18 cellular contexts compared by ENCODE assay signal in genomic region chr12:6643569-6644256, GRCh38. TPM values are rescaled to one million over a fixed set of nuclear protein-coding genes. Genes with fewer than 3 reads are reported as not detected.
DNase-seq lines count a peak whose midpoint lies in the region; ATAC-seq, FAIRE-seq and TF ChIP-seq lines count a peak whose summit lies in the region.
"Had no signal": no experiment of that assay in that cellular context is flagged by ENCODE, and none has a peak within 500 bp of the region (broad histone marks: within the 10 kb centered on the region; RNA-seq: fewer than 3 reads in every experiment).

No MANE protein-coding gene starts in this region.

- peak overlapping the region; percentile 77 for H3K4me3 ChIP-seq in DOHH2 (ENCODE audit: low read length)
- no peak overlapping the region for H3K4me3 ChIP-seq in endothelial cell of umbilical vein (replicated peaks in 1 of 3; ENCODE audit: insufficient read depth in 1 of 3, low read depth in 1 of 3, low read length in 3 of 3)
- H3K4me3 ChIP-seq: tibial artery had no signal

- peaks cover 65% of the 10 kb centered on the region for H3K4me1 ChIP-seq in DOHH2 (ENCODE audit: control insufficient read depth, low read length)
- peaks cover 9% of the 10 kb centered on the region for H3K4me1 ChIP-seq in endothelial cell of umbilical vein (ENCODE audit: control insufficient read depth, extremely low read depth, insufficient read depth, low read length)

- intact Hi-C loops in endothelial cell of umbilical vein (cut with micrococcal nuclease) = no loop called here

- dilution Hi-C loops in endothelial cell of umbilical vein (cut with MboI; ENCODE audit: extremely low pct_ligation_motif_present, low sequenced_read_pairs) = no loop called here

- no peaks in the 10 kb centered on the region for H3K9me1 ChIP-seq in endothelial cell of umbilical vein (replicated peaks; ENCODE audit: control insufficient read depth, extremely low read depth, insufficient read depth, low read length)

- CTCF ChIA-PET in endothelial cell of umbilical vein (lab: Charles Lee) = interaction anchor here (0.8 to 2.2 kb wide), 4 partner anchors 12 to 24 kb away, joined by 3 to 29 read pairs (median 4); no protein-coding TSS in a partner anchor

- H2AFZ ChIP-seq in endothelial cell of umbilical vein (ENCODE audit: low read depth, low read length) = peak overlapping the region; percentile 73

- H3K9ac ChIP-seq in endothelial cell of umbilical vein (replicated peaks; ENCODE audit: extremely low read depth, insufficient read depth, low read length) = no peak overlapping the region

- TF ChIP-seq POLR2A in endothelial cell of umbilical vein (IDR thresholded peaks at IDR 0.05; ENCODE audit: low read depth, low read length) = no peak

- H3K4me2 ChIP-seq in DOHH2 (ENCODE audit: low read length) (peak overlapping the region; percentile 94), endothelial cell of umbilical vein (ENCODE audit: insufficient read depth, low read length) (no peak overlapping the region)

- H4K20me1 ChIP-seq in DOHH2 (ENCODE audit: control insufficient read depth, insufficient read depth, low read depth, low read length) (no peaks in the 10 kb centered on the region), endothelial cell of umbilical vein (replicated peaks; ENCODE audit: control insufficient read depth, extremely low read depth, insufficient read depth, low read length) (no peaks in the 10 kb centered on the region)

- no peak for TF ChIP-seq CTCF in DOHH2 (IDR thresholded peaks at IDR 0.05; ENCODE audit: low read depth, low read length, poor library complexity, severe bottlenecking)
- TF ChIP-seq CTCF in endothelial cell of umbilical vein (IDR thresholded peaks at IDR 0.05; ENCODE audit: extremely low read depth in 1 of 2, insufficient read depth in 1 of 2, low read depth in 1 of 2, low read length in 2 of 2) = no peak
- TF ChIP-seq CTCF in neural crest cell (conservative IDR thresholded peaks at IDR 0.05) = no peak

- H3K36me3 ChIP-seq in DOHH2 (ENCODE audit: control insufficient read depth, low read length) (peaks cover 25% of the 10 kb centered on the region), endothelial cell of umbilical vein (ENCODE audit: control insufficient read depth in 2 of 2, extremely low read depth in 1 of 2, insufficient read depth in 2 of 2, low read length in 2 of 2) (peaks cover 0 to 2% of the 10 kb centered on the region in 2 experiments)

- FAIRE-seq in endothelial cell of umbilical vein (lab: Jason Lieb, UNC) = no peak
- FAIRE-seq: TTC549 had no signal

- peak overlapping the region; percentile 52 for H3K4me3 Mint-ChIP-seq in neural crest cell
- no peak overlapping the region for H3K4me3 Mint-ChIP-seq in stimulated activated effector memory CD8-positive, alpha-beta T cell treated with anti-CD3 and anti-CD28 coated beads, Interleukin-12 subunit alpha, Interleukin-12 subunit beta, amount 100 ng/mL, for 72 hours
- H3K4me3 Mint-ChIP-seq: endodermal cell had no signal

- DNase-seq in NOMO-1 (lab: John Stamatoyannopoulos, UW; ENCODE audit: unreplicated experiment in 2 of 2) (peak; percentile 82 to 92), endothelial cell of umbilical vein (ENCODE audit: low read depth, low spot score) (no peak), neural crest cell (ENCODE audit: low read depth, low spot score) (no peak), islet precursor cell (no peak), cerebellar nuclear complex (lab: John Stamatoyannopoulos, UW) (no peak)
- DNase-seq in activated effector memory CD4-positive, alpha-beta T cell treated with Interleukin-2 at 50 U/mL for 16 hours = no peak
- no peak for DNase-seq in stimulated activated effector memory CD8-positive, alpha-beta T cell treated with anti-CD3 and anti-CD28 coated beads, Interleukin-12 subunit alpha, Interleukin-12 subunit beta, amount 100 ng/mL, for 72 hours (ENCODE audit: low spot score in 2 of 2)
- DNase-seq: activated naive CD4-positive, alpha-beta T cell; foreskin melanocyte; NCI-H1105; NCI-H446 treated with DMSO at 0.1 percent for 48 hours had no signal

- H3F3A ChIP-seq in DOHH2 (ENCODE audit: control insufficient read depth, insufficient read depth) = peaks cover 21% of the 10 kb centered on the region

- POLR2A ChIA-PET in endothelial cell of umbilical vein (lab: Charles Lee) = interaction anchor here (0.6 kb wide), 1 partner anchor 47 kb away, joined by 3 read pairs; no protein-coding TSS in a partner anchor

- H3K4me1 Mint-ChIP-seq in neural crest cell = peaks cover 16% of the 10 kb centered on the region
- H3K4me1 Mint-ChIP-seq in stimulated activated effector memory CD8-positive, alpha-beta T cell treated with anti-CD3 and anti-CD28 coated beads, Interleukin-12 subunit alpha, Interleukin-12 subunit beta, amount 100 ng/mL, for 72 hours = peaks cover 22% of the 10 kb centered on the region

- H3K36me3 Mint-ChIP-seq in neural crest cell (ENCODE audit: low read depth) = peaks cover 8% of the 10 kb centered on the region
- H3K36me3 Mint-ChIP-seq in stimulated activated effector memory CD8-positive, alpha-beta T cell treated with anti-CD3 and anti-CD28 coated beads, Interleukin-12 subunit alpha, Interleukin-12 subunit beta, amount 100 ng/mL, for 72 hours = peaks cover 26% of the 10 kb centered on the region

- H3K9me3 ChIP-seq in DOHH2 (ENCODE audit: control insufficient read depth, insufficient read depth, low read length) (no peaks in the 10 kb centered on the region), endothelial cell of umbilical vein (replicated peaks; ENCODE audit: control insufficient read depth, insufficient read depth, low read length) (no peaks in the 10 kb centered on the region)
- H3K9me3 ChIP-seq: tibial artery had no signal

- BruUV-seq in endothelial cell of umbilical vein (replicated peaks; lab: Mats Ljungman, UMichigan) = no TSS peak

- no peaks in the 10 kb centered on the region for H3K9me2 ChIP-seq in DOHH2 (replicated peaks; ENCODE audit: control insufficient read depth, low read length)

- H3K27ac ChIP-seq in DOHH2 (ENCODE audit: low read depth, low read length) = peak overlapping the region; percentile 97
- no peak overlapping the region for H3K27ac ChIP-seq in endothelial cell of umbilical vein (ENCODE audit: insufficient read depth, low read depth, low read length)
- H3K27ac ChIP-seq: tibial artery had no signal

- peak overlapping the region; percentile 22 for H3K27ac Mint-ChIP-seq in neural crest cell (ENCODE audit: unreplicated experiment)
- no peak overlapping the region for H3K27ac Mint-ChIP-seq in stimulated activated effector memory CD8-positive, alpha-beta T cell treated with anti-CD3 and anti-CD28 coated beads, Interleukin-12 subunit alpha, Interleukin-12 subunit beta, amount 100 ng/mL, for 72 hours
- H3K27ac Mint-ChIP-seq: endodermal cell, progenitor cell of endocrine pancreas had no signal

- ATAC-seq in stimulated activated effector memory CD8-positive, alpha-beta T cell treated with anti-CD3 and anti-CD28 coated beads, Interleukin-12 subunit alpha, Interleukin-12 subunit beta, amount 100 ng/mL, for 72 hours = no peak

- H3K9me3 Mint-ChIP-seq in neural crest cell = no peaks in the 10 kb centered on the region
- H3K9me3 Mint-ChIP-seq in stimulated activated effector memory CD8-positive, alpha-beta T cell treated with anti-CD3 and anti-CD28 coated beads, Interleukin-12 subunit alpha, Interleukin-12 subunit beta, amount 100 ng/mL, for 72 hours = peaks cover 7% of the 10 kb centered on the region
- H3K9me3 Mint-ChIP-seq: endodermal cell had no signal

- H3K79me2 ChIP-seq in DOHH2 (ENCODE audit: control insufficient read depth, low read length) (peaks cover 12% of the 10 kb centered on the region), endothelial cell of umbilical vein (ENCODE audit: control insufficient read depth, insufficient read depth, low read length) (no peaks in the 10 kb centered on the region)

- no peaks in the 10 kb centered on the region for H3K27me3 ChIP-seq in DOHH2 (ENCODE audit: control insufficient read depth, low read length)
- H3K27me3 ChIP-seq in endothelial cell of umbilical vein (ENCODE audit: control insufficient read depth in 2 of 2, insufficient read depth in 2 of 2, low read length in 2 of 2) = peaks cover 0 to 2% of the 10 kb centered on the region in 2 experiments

- H3K27me3 Mint-ChIP-seq in neural crest cell (ENCODE audit: low read depth) = peaks cover 25% of the 10 kb centered on the region

RNA-seq across cellular contexts. Expression of gene ACRBP, which starts 3.5 kb away (rescaled TPM):
- total RNA-seq in endothelial cell of umbilical vein = 0.97 and 1.3 TPM in 2 replicates
- 5.5 and 5.7 TPM in 2 replicates for polyA plus RNA-seq in endothelial cell of umbilical vein
- polyA plus RNA-seq in endothelial cell of umbilical vein (2011; cell fraction: cytosol; rRNA removed) = 2.0 and 3.4 TPM in 2 replicates
- polyA plus RNA-seq in endothelial cell of umbilical vein (2011; cell fraction: nucleus; rRNA removed) = 2.5 and 3.2 TPM in 2 replicates
- 0.32 and 0.82 TPM in 2 replicates for polyA plus RNA-seq in endothelial cell of umbilical vein (2012)
- 4.5 and 5.2 TPM in 2 replicates for polyA minus RNA-seq in endothelial cell of umbilical vein
- polyA minus RNA-seq in endothelial cell of umbilical vein (2011; cell fraction: cytosol; rRNA and poly(A)+ RNA removed) = not detected
- polyA minus RNA-seq in endothelial cell of umbilical vein (2011; cell fraction: nucleus; rRNA and poly(A)+ RNA removed) = 1.6 and 1.8 TPM in 2 replicates
- total RNA-seq in neural crest cell = 1.9 and 2.4 TPM in 2 replicates

RNA-seq across cellular contexts. Expression of gene LPAR5, which starts 8.0 kb away (rescaled TPM):
- total RNA-seq in endothelial cell of umbilical vein (not detected in 2 replicates), neural crest cell (not detected in 2 replicates)
- 0.23 and 0.41 TPM in 2 replicates for polyA plus RNA-seq in endothelial cell of umbilical vein
- polyA plus RNA-seq in endothelial cell of umbilical vein (2011; cell fraction: cytosol; rRNA removed) = 0.07 and 0.10 TPM in 2 replicates
- 0.08 TPM in 1 of 2 replicates, not detected in the other for polyA plus RNA-seq in endothelial cell of umbilical vein (2011; cell fraction: nucleus; rRNA removed)
- polyA plus RNA-seq in endothelial cell of umbilical vein (2012) = 0.07 TPM in 1 of 2 replicates, not detected in the other
- 0.42 and 0.75 TPM in 2 replicates for polyA minus RNA-seq in endothelial cell of umbilical vein
- 1.7 TPM for polyA minus RNA-seq in endothelial cell of umbilical vein (2011; cell fraction: cytosol; rRNA and poly(A)+ RNA removed)
- not detected in 2 replicates for polyA minus RNA-seq in endothelial cell of umbilical vein (2011; cell fraction: nucleus; rRNA and poly(A)+ RNA removed)
- total RNA-seq: HT-29, progenitor cell of endocrine pancreas, RPMI7951 had no signal

RNA-seq across cellular contexts. Expression of gene ING4, which starts 19.2 kb away (rescaled TPM):
- total RNA-seq in endothelial cell of umbilical vein = 26.3 and 34.7 TPM in 2 replicates
- polyA plus RNA-seq in endothelial cell of umbilical vein = 49.6 and 52.0 TPM in 2 replicates
- 60.5 and 62.5 TPM in 2 replicates for polyA plus RNA-seq in endothelial cell of umbilical vein (2011; cell fraction: cytosol; rRNA removed)
- 144 and 179 TPM in 2 replicates for polyA plus RNA-seq in endothelial cell of umbilical vein (2011; cell fraction: nucleus; rRNA removed)
- 31.1 and 38.8 TPM in 2 replicates for polyA plus RNA-seq in endothelial cell of umbilical vein (2012)
- 24.0 and 24.5 TPM in 2 replicates for polyA minus RNA-seq in endothelial cell of umbilical vein
- 5.7 TPM for polyA minus RNA-seq in endothelial cell of umbilical vein (2011; cell fraction: cytosol; rRNA and poly(A)+ RNA removed)
- 17.5 and 26.9 TPM in 2 replicates for polyA minus RNA-seq in endothelial cell of umbilical vein (2011; cell fraction: nucleus; rRNA and poly(A)+ RNA removed)
- 37.9 TPM in 2 replicates for total RNA-seq in neural crest cell

RNA-seq across cellular contexts. Expression of gene CHD4, which starts 36.5 kb away (rescaled TPM):
- 192 and 216 TPM in 2 replicates for total RNA-seq in endothelial cell of umbilical vein
- polyA plus RNA-seq in endothelial cell of umbilical vein = 119 and 127 TPM in 2 replicates
- 130 and 131 TPM in 2 replicates for polyA plus RNA-seq in endothelial cell of umbilical vein (2011; cell fraction: cytosol; rRNA removed)
- polyA plus RNA-seq in endothelial cell of umbilical vein (2011; cell fraction: nucleus; rRNA removed) = 178 and 198 TPM in 2 replicates
- polyA plus RNA-seq in endothelial cell of umbilical vein (2012) = 108 and 117 TPM in 2 replicates
- 187 and 211 TPM in 2 replicates for polyA minus RNA-seq in endothelial cell of umbilical vein
- polyA minus RNA-seq in endothelial cell of umbilical vein (2011; cell fraction: cytosol; rRNA and poly(A)+ RNA removed) = 97.7 TPM
- 83.7 and 90.8 TPM in 2 replicates for polyA minus RNA-seq in endothelial cell of umbilical vein (2011; cell fraction: nucleus; rRNA and poly(A)+ RNA removed)
- 476 and 492 TPM in 2 replicates for total RNA-seq in neural crest cell

RNA-seq across cellular contexts. Expression of gene ZNF384, which starts 45.5 kb away (rescaled TPM):
- total RNA-seq in endothelial cell of umbilical vein (52.8 and 58.5 TPM in 2 replicates), neural crest cell (93.2 and 94.3 TPM in 2 replicates)
- 58.3 and 67.5 TPM in 2 replicates for polyA plus RNA-seq in endothelial cell of umbilical vein
- polyA plus RNA-seq in endothelial cell of umbilical vein (2011; cell fraction: cytosol; rRNA removed) = 50.6 and 51.3 TPM in 2 replicates
- polyA plus RNA-seq in endothelial cell of umbilical vein (2011; cell fraction: nucleus; rRNA removed) = 180 and 198 TPM in 2 replicates
- 48.8 and 55.5 TPM in 2 replicates for polyA plus RNA-seq in endothelial cell of umbilical vein (2012)
- polyA minus RNA-seq in endothelial cell of umbilical vein = 69.6 and 82.8 TPM in 2 replicates
- polyA minus RNA-seq in endothelial cell of umbilical vein (2011; cell fraction: cytosol; rRNA and poly(A)+ RNA removed) = 31.3 TPM
- 57.6 and 71.5 TPM in 2 replicates for polyA minus RNA-seq in endothelial cell of umbilical vein (2011; cell fraction: nucleus; rRNA and poly(A)+ RNA removed)

Comparison
In these comparisons a context has a peak if more than half of its experiments do, and no peak if none do; other contexts are left out.
1. DNase-seq: peak in NOMO-1 (2 of 2); none in endothelial cell of umbilical vein (single experiment), neural crest cell (single experiment), activated effector memory CD4-positive, alpha-beta T cell treated with Interleukin-2 at 50 U/mL for 16 hours (single experiment), stimulated activated effector memory CD8-positive, alpha-beta T cell treated with anti-CD3 and anti-CD28 coated beads, Interleukin-12 subunit alpha, Interleukin-12 subunit beta, amount 100 ng/mL, for 72 hours (0 of 2), islet precursor cell (single experiment) and cerebellar nuclear complex (0 of 2).